ENCODE assay signal across 24 cellular contexts in the genomic region with DNA sequence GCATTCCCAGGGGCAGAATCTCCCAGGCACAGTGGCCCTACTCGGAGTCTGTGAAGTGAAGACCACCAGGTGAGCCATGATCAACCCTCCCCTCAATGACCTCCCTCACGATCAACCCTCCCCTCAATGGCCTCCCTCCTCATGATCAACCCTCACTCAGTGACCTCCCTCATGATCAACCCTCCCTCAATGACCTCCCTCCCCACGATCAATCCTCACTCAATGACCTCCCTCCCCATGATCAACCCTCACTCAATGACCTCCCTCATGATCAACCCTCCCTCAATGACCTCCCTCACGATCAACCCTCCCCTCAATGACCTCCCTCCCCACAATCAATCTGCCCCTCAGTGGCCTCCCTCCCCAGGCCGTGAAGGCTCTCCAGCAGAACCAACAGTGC. TPM values are rescaled to one million over a fixed set of nuclear protein-coding genes. Genes with fewer than 3 reads are reported as not detected.
DNase-seq lines count a peak whose midpoint lies in the region; ATAC-seq and TF ChIP-seq lines count a peak whose summit lies in the region.
"Had no signal": no experiment of that assay in that cellular context is flagged by ENCODE, and none has a peak within 500 bp of the region (broad histone marks: within the 10 kb centered on the region; RNA-seq: fewer than 3 reads in every experiment).

No MANE protein-coding gene starts in this region.

- intact Hi-C loops in lower lobe of right lung (cut with DNase I): no loop called here

- H3K4me3 Mint-ChIP-seq in activated naive CD8-positive, alpha-beta T cell treated with anti-CD3 and anti-CD28 coated beads, Interleukin-2, amount 10 ng/mL, durations not matched to agents 7 days and 5 days: no peak overlapping the region
- no peak overlapping the region for H3K4me3 Mint-ChIP-seq in activated naive CD8-positive, alpha-beta T cell treated with anti-CD3 and anti-CD28 coated beads for 36 hours
- no peak overlapping the region for H3K4me3 Mint-ChIP-seq in central memory CD8-positive, alpha-beta T cell
- H3K4me3 Mint-ChIP-seq: activated T-cell treated with anti-CD3 and anti-CD28 coated beads, Interleukin-2, amount 50 U/mL, for 24 hours; brain had no signal

- no peak overlapping the region for H3K27ac ChIP-seq in lower lobe of right lung
- H3K27ac ChIP-seq in upper lobe of left lung: no peak overlapping the region
- H3K27ac ChIP-seq: A549; BLaER1 treated with 17β-estradiol and CSF1 and Interleukin-3, amounts not matched to agents 10 nM and 100 nM; GM23248; prostate gland; tibial artery had no signal

- no peaks in the 10 kb centered on the region for H3K27me3 Mint-ChIP-seq in activated naive CD8-positive, alpha-beta T cell treated with anti-CD3 and anti-CD28 coated beads, Interleukin-2, amount 10 ng/mL, durations not matched to agents 7 days and 5 days
- no peaks in the 10 kb centered on the region for H3K27me3 Mint-ChIP-seq in activated naive CD8-positive, alpha-beta T cell treated with anti-CD3 and anti-CD28 coated beads for 36 hours
- no peaks in the 10 kb centered on the region for H3K27me3 Mint-ChIP-seq in central memory CD8-positive, alpha-beta T cell
- H3K27me3 Mint-ChIP-seq: activated T-cell treated with anti-CD3 and anti-CD28 coated beads, Interleukin-2, amount 50 U/mL, for 24 hours; brain; IgD-negative memory B cell; naive B cell had no signal

- no peaks in the 10 kb centered on the region for H3K4me1 Mint-ChIP-seq in activated naive CD8-positive, alpha-beta T cell treated with anti-CD3 and anti-CD28 coated beads, Interleukin-2, amount 10 ng/mL, durations not matched to agents 7 days and 5 days
- no peaks in the 10 kb centered on the region for H3K4me1 Mint-ChIP-seq in activated naive CD8-positive, alpha-beta T cell treated with anti-CD3 and anti-CD28 coated beads for 36 hours
- peaks cover 21% of the 10 kb centered on the region for H3K4me1 Mint-ChIP-seq in central memory CD8-positive, alpha-beta T cell
- H3K4me1 Mint-ChIP-seq: brain had no signal

- H3K4me1 ChIP-seq in lower lobe of right lung: no peaks in the 10 kb centered on the region
- H3K4me1 ChIP-seq in upper lobe of left lung: peaks cover 0 to under 1% (median under 1%) of the 10 kb centered on the region in 4 donors
- H3K4me1 ChIP-seq: prostate gland had no signal

- no peak for TF ChIP-seq POLR2A in upper lobe of left lung (IDR thresholded peaks at IDR 0.05)
- TF ChIP-seq POLR2A in erythroblast (IDR thresholded peaks at IDR 0.05; ENCODE audit: low read length): no peak

- POLR2A ChIA-PET in activated naive CD8-positive, alpha-beta T cell treated with anti-CD3 and anti-CD28 coated beads, Interleukin-2, amount 10 ng/mL, durations not matched to agents 7 days and 5 days (lab: Charles Lee): no interaction called here

- peak; percentile 18 for ATAC-seq in activated naive CD8-positive, alpha-beta T cell treated with anti-CD3 and anti-CD28 coated beads, Interleukin-2, amount 10 ng/mL, durations not matched to agents 7 days and 5 days (ENCODE audit: low read depth)
- no peak for ATAC-seq in central memory CD8-positive, alpha-beta T cell (replicated peaks; ENCODE audit: extremely low read depth, poor library complexity, severe bottlenecking)
- peak; percentile 49 to 72 for ATAC-seq in lower lobe of right lung
- ATAC-seq in upper lobe of left lung (ENCODE audit: low FRiP score in 2 of 2): peak; percentile 51 to 84
- ATAC-seq in SK-N-SH treated with all-trans-retinoic acid at 6 μM for 48 hours: no peak; the same call in 2 of the 3 replicates

- H3K4me3 ChIP-seq in lower lobe of right lung (no peak overlapping the region), upper lobe of left lung (no peak overlapping the region)
- H3K4me3 ChIP-seq: A549; BLaER1 treated with 17β-estradiol and CSF1 and Interleukin-3, amounts not matched to agents 10 nM and 100 nM; GM23248; prostate gland; spleen; tibial artery had no signal

- no peaks in the 10 kb centered on the region for H3K9me3 ChIP-seq in lower lobe of right lung
- H3K9me3 ChIP-seq in upper lobe of left lung: no peaks in the 10 kb centered on the region
- H3K9me3 ChIP-seq: A549, prostate gland, spleen, tibial artery had no signal

- H3K27me3 ChIP-seq in lower lobe of right lung (ENCODE audit: low read depth) (no peaks in the 10 kb centered on the region), upper lobe of left lung (no peaks in the 10 kb centered on the region)
- H3K27me3 ChIP-seq: BLaER1 treated with 17β-estradiol and CSF1 and Interleukin-3, amounts not matched to agents 10 nM and 100 nM; spleen; tibial artery had no signal

- no peak for TF ChIP-seq CTCF in lower lobe of right lung (IDR thresholded peaks at IDR 0.05)
- no peak for TF ChIP-seq CTCF in upper lobe of left lung (IDR thresholded peaks at IDR 0.05)

- no peak for DNase-seq in activated naive CD8-positive, alpha-beta T cell treated with anti-CD3 and anti-CD28 coated beads, Interleukin-2, amount 10 ng/mL, durations not matched to agents 7 days and 5 days
- DNase-seq in activated naive CD8-positive, alpha-beta T cell treated with anti-CD3 and anti-CD28 coated beads for 36 hours: no peak
- no peak for DNase-seq in central memory CD8-positive, alpha-beta T cell (ENCODE audit: low spot score in 2 of 2)
- DNase-seq in lower lobe of right lung: no peak
- DNase-seq in upper lobe of left lung: no peak
- no peak for DNase-seq in erythroblast (lab: John Stamatoyannopoulos, UW)
- no peak for DNase-seq in stimulated activated CD4-positive, alpha-beta T cell treated with anti-CD3 and anti-CD28 coated beads, Interleukin-2, amount 100 ng/mL, for 24 hours
- DNase-seq: activated CD4-positive, alpha-beta T cell treated with anti-CD3 and anti-CD28 coated beads, Interleukin-2, amount 50 U/mL, for 4 hours; activated naive CD4-positive, alpha-beta T cell treated with anti-CD3 and anti-CD28 coated beads, Interleukin-2, amount 50 U/mL, for 16 hours; activated T-cell treated with anti-CD3 and anti-CD28 coated beads, Interleukin-2, amount 50 U/mL, for 24 hours; DMS 273 treated with DMSO at 0.1 percent for 48 hours; GM23248; mammary epithelial cell; naive B cell; NCI-H187; NK-92 treated with Interleukin-12 subunit alpha and Interleukin-12 subunit beta, amount 100 ng/mL, for 24 hours; spleen; tibial artery had no signal

- H3K9me3 Mint-ChIP-seq in activated naive CD8-positive, alpha-beta T cell treated with anti-CD3 and anti-CD28 coated beads, Interleukin-2, amount 10 ng/mL, durations not matched to agents 7 days and 5 days: peaks cover 4% of the 10 kb centered on the region
- peaks cover 5% of the 10 kb centered on the region for H3K9me3 Mint-ChIP-seq in activated naive CD8-positive, alpha-beta T cell treated with anti-CD3 and anti-CD28 coated beads for 36 hours
- H3K9me3 Mint-ChIP-seq in central memory CD8-positive, alpha-beta T cell: peaks cover 6% of the 10 kb centered on the region
- H3K9me3 Mint-ChIP-seq: IgD-negative memory B cell had no signal

- H3K27ac Mint-ChIP-seq in activated naive CD8-positive, alpha-beta T cell treated with anti-CD3 and anti-CD28 coated beads, Interleukin-2, amount 10 ng/mL, durations not matched to agents 7 days and 5 days: no peak overlapping the region
- no peak overlapping the region for H3K27ac Mint-ChIP-seq in activated naive CD8-positive, alpha-beta T cell treated with anti-CD3 and anti-CD28 coated beads for 36 hours
- peak overlapping the region; percentile 34 for H3K27ac Mint-ChIP-seq in central memory CD8-positive, alpha-beta T cell (ENCODE audit: low read depth)
- H3K27ac Mint-ChIP-seq: activated T-cell treated with anti-CD3 and anti-CD28 coated beads, Interleukin-2, amount 50 U/mL, for 24 hours; brain had no signal

- peaks cover 37% of the 10 kb centered on the region for H3K36me3 Mint-ChIP-seq in activated naive CD8-positive, alpha-beta T cell treated with anti-CD3 and anti-CD28 coated beads, Interleukin-2, amount 10 ng/mL, durations not matched to agents 7 days and 5 days
- peaks cover 33% of the 10 kb centered on the region for H3K36me3 Mint-ChIP-seq in activated naive CD8-positive, alpha-beta T cell treated with anti-CD3 and anti-CD28 coated beads for 36 hours
- peaks cover 11% of the 10 kb centered on the region for H3K36me3 Mint-ChIP-seq in central memory CD8-positive, alpha-beta T cell (ENCODE audit: insufficient read depth)

- peaks cover 51% of the 10 kb centered on the region for H3K36me3 ChIP-seq in lower lobe of right lung
- H3K36me3 ChIP-seq in upper lobe of left lung: peaks cover 8 to 79% (median 38%) of the 10 kb centered on the region in 4 donors
- H3K36me3 ChIP-seq: prostate gland had no signal

- 80 to 89% methylated on average over 5 of the region's 5 CpGs for WGBS in upper lobe of left lung, 2 donors

- no peak for TF ChIP-seq EP300 in upper lobe of left lung (IDR thresholded peaks at IDR 0.05)

RNA-seq across cellular contexts. Expression of a gene that starts 32.1 kb away (rescaled TPM):
- total RNA-seq in activated naive CD8-positive, alpha-beta T cell treated with anti-CD3 and anti-CD28 coated beads, Interleukin-2, amount 10 ng/mL, durations not matched to agents 7 days and 5 days: 10 to 100 TPM; 77.7 to 90.6 TPM
- total RNA-seq in activated naive CD8-positive, alpha-beta T cell treated with anti-CD3 and anti-CD28 coated beads for 36 hours: 10 to 100 TPM; 50.5 to 51.6 TPM
- total RNA-seq in lower lobe of right lung (91.6 TPM), upper lobe of left lung (100 to 1,000 TPM in 4 of 6 donors, 10 to 100 TPM in 2; 44.8 to 159 (median 106) TPM)

RNA-seq across cellular contexts. Expression of a gene that starts 38.1 kb away (rescaled TPM):
- 100 to 1,000 TPM; 194 to 206 TPM for total RNA-seq in activated naive CD8-positive, alpha-beta T cell treated with anti-CD3 and anti-CD28 coated beads, Interleukin-2, amount 10 ng/mL, durations not matched to agents 7 days and 5 days
- 100 to 1,000 TPM; 225 to 231 TPM for total RNA-seq in activated naive CD8-positive, alpha-beta T cell treated with anti-CD3 and anti-CD28 coated beads for 36 hours
- total RNA-seq in lower lobe of right lung (378 TPM), upper lobe of left lung (100 to 1,000 TPM; 370 to 717 (median 484) TPM)

RNA-seq across cellular contexts. Expression of a gene that starts 46.8 kb away (rescaled TPM):
- 100 to 1,000 TPM; 142 to 163 TPM for total RNA-seq in activated naive CD8-positive, alpha-beta T cell treated with anti-CD3 and anti-CD28 coated beads, Interleukin-2, amount 10 ng/mL, durations not matched to agents 7 days and 5 days
- 100 to 1,000 TPM; 290 to 291 TPM for total RNA-seq in activated naive CD8-positive, alpha-beta T cell treated with anti-CD3 and anti-CD28 coated beads for 36 hours
- total RNA-seq in lower lobe of right lung (158 TPM), upper lobe of left lung (100 to 1,000 TPM in 4 of 6 donors, 10 to 100 TPM in 2; 50.0 to 176 (median 103) TPM)

Comparison
In these comparisons a context has a peak if more than half of its experiments do, and no peak if none do; other contexts are left out.
1. ATAC-seq: peak in activated naive CD8-positive, alpha-beta T cell treated with anti-CD3 and anti-CD28 coated beads, Interleukin-2, amount 10 ng/mL, durations not matched to agents 7 days and 5 days (single experiment), lower lobe of right lung (2 of 2) and upper lobe of left lung (2 of 2); none in central memory CD8-positive, alpha-beta T cell (single experiment) and SK-N-SH treated with all-trans-retinoic acid at 6 μM for 48 hours (single experiment).